In genomic region chr7:97541188-97541587, GRCh38 we compare ENCODE assay signal across 3 cellular contexts.
"Had no signal": no experiment of that assay in that cellular context is flagged by ENCODE, and none has a peak within 500 bp of the region (broad histone marks: within the 10 kb centered on the region; RNA-seq: fewer than 3 reads in every experiment).

No MANE protein-coding gene starts in this region.

- ATAC-seq: GM12878 had no signal

- H3K4me3 ChIP-seq: GM12878 had no signal

- DNase-seq: GDM1, GF-D8 had no signal
